21 cellular contexts compared by ENCODE assay signal in the genomic region with DNA sequence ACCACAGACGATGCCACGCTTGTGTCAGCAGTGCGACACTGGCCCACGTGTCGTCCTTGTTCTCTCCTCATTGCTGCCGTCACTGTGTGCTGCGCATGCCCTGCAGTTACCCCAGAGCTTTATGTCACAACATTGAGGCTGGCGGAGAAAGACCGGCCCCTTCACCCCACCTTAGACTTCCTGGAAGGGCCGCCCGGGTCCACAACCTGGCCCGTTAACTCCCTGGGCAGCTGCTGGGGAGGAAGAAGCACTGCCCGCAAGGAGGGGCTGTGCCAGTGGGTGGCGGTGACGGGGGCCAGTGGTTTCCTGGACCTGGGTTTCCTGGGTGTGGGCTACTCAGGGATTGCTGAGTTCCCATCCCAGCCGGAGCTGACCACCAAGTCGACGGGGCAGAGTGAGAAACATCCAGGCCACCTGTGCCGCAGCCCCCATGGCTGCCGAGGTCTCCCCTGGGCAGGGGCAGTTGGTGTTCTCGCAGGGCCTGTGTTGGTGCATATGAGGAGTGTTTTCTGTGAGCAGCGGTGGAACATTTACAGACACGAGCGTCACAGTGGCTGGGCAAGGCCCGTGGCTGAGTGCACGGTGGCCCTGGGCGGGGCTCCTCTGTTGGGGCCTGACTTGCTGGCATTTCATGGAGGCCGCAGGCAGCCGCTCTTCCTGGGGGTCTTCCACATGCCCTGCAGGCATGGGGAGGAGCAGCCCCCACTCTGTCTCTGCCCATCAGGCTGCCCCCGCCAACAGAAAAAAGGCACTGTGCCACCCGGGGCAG. TPM values are rescaled to one million over a fixed set of nuclear protein-coding genes. Genes with fewer than 3 reads are reported as not detected.
DNase-seq lines count a peak whose midpoint lies in the region; ATAC-seq and TF ChIP-seq lines count a peak whose summit lies in the region.
"Had no signal": no experiment of that assay in that cellular context is flagged by ENCODE, and none has a peak within 500 bp of the region (broad histone marks: within the 10 kb centered on the region; RNA-seq: fewer than 3 reads in every experiment).

No MANE protein-coding gene starts in this region.

- H4K20me1 ChIP-seq in BLaER1 treated with 17β-estradiol and CSF1 and Interleukin-3, amounts not matched to agents 10 nM and 100 nM: peaks cover 42 to 100% (median 100%) of the 10 kb centered on the region in 11 experiments; a peak in 21 of 22 replicates

- peak overlapping the region; percentile 29 to 70 (median 60); a peak in 21 of 22 replicates for H3K9ac ChIP-seq in BLaER1 treated with 17β-estradiol and CSF1 and Interleukin-3, amounts not matched to agents 10 nM and 100 nM
- no peak overlapping the region for H3K9ac ChIP-seq in trophoblast cell (ENCODE audit: low read length)
- H3K9ac ChIP-seq: SK-N-SH had no signal

- no peak overlapping the region for H2BK5ac ChIP-seq in trophoblast cell (ENCODE audit: low read depth, low read length, poor library complexity)

- TF ChIP-seq CTCF in kidney epithelial cell (IDR thresholded peaks at IDR 0.05; ENCODE audit: insufficient read depth, low read length, poor library complexity, severe bottlenecking) (peak; percentile 7), gastrocnemius medialis (IDR thresholded peaks at IDR 0.05 in 4 of 5, conservative IDR thresholded peaks at IDR 0.05 in 1 of 5) (no peak)

- no peak overlapping the region for H2BK120ac ChIP-seq in trophoblast cell (ENCODE audit: insufficient read depth, low read length, poor library complexity)

- ATAC-seq in HG02981 (IDR thresholded peaks at IDR 0.05; ENCODE audit: unreplicated experiment): no peak
- no peak for ATAC-seq in gastrocnemius medialis
- ATAC-seq: naive thymus-derived CD8-positive, alpha-beta T cell had no signal

- peak overlapping the region in 4 of 10 experiments; percentile 6 to 31 (median 22); a peak in 3 of 20 replicates for H3K4me3 ChIP-seq in BLaER1 treated with 17β-estradiol and CSF1 and Interleukin-3, amounts not matched to agents 10 nM and 100 nM
- H3K4me3 ChIP-seq in kidney epithelial cell (ENCODE audit: low read depth, low read length): no peak overlapping the region
- no peak overlapping the region for H3K4me3 ChIP-seq in trophoblast cell (ENCODE audit: low read depth, low read length)
- no peak overlapping the region for H3K4me3 ChIP-seq in gastrocnemius medialis
- H3K4me3 ChIP-seq: esophagus muscularis mucosa, Peyer's patch, smooth muscle cell had no signal

- no CpG with 5 or more reads among the region's 31 CpGs for WGBS in trophoblast cell (ENCODE audit: extremely low coverage, insufficient coverage, insufficient read length)

- H3K27ac ChIP-seq in BLaER1 treated with 17β-estradiol and CSF1 and Interleukin-3, amounts not matched to agents 10 nM and 100 nM: peak overlapping the region; percentile 58 to 76 (median 69)
- no peak overlapping the region for H3K27ac ChIP-seq in trophoblast cell (ENCODE audit: low read depth, low read length)
- H3K27ac ChIP-seq in gastrocnemius medialis: no peak overlapping the region
- H3K27ac ChIP-seq: esophagus muscularis mucosa, Peyer's patch had no signal

- intact Hi-C loops in gastrocnemius medialis (cut with DNase I; ENCODE audit: low total_unique reads): no loop called here

- H3K4me2 ChIP-seq in BLaER1 treated with 17β-estradiol and CSF1 and Interleukin-3, amounts not matched to agents 10 nM and 100 nM: peak overlapping the region; percentile 76 to 94 (median 80)
- H3K4me2 ChIP-seq in trophoblast cell (ENCODE audit: low read length): no peak overlapping the region
- H3K4me2 ChIP-seq: SK-N-SH, smooth muscle cell had no signal

- peaks cover 4% of the 10 kb centered on the region for H3K79me2 ChIP-seq in trophoblast cell (ENCODE audit: control insufficient read depth, insufficient read depth, low read length, poor library complexity)

- no peak overlapping the region for H3K14ac ChIP-seq in trophoblast cell (ENCODE audit: low read length)

- no peak overlapping the region for H2AFZ ChIP-seq in trophoblast cell (ENCODE audit: insufficient read depth, low read length, poor library complexity)

- H3K4me1 ChIP-seq in BLaER1 treated with 17β-estradiol and CSF1 and Interleukin-3, amounts not matched to agents 10 nM and 100 nM: peaks cover 53 to 75% (median 69%) of the 10 kb centered on the region in 10 experiments
- H3K4me1 ChIP-seq in trophoblast cell (ENCODE audit: control insufficient read depth in 1 of 2, insufficient read depth in 2 of 2, low read length in 2 of 2) (no peaks in the 10 kb centered on the region), gastrocnemius medialis (no peaks in the 10 kb centered on the region)
- H3K4me1 ChIP-seq: esophagus muscularis mucosa, Peyer's patch had no signal

- no peak overlapping the region for H3K23ac ChIP-seq in trophoblast cell (ENCODE audit: low read length)

- no peak overlapping the region for H4K8ac ChIP-seq in trophoblast cell (ENCODE audit: low read depth, low read length)

- peak; percentile 26 for DNase-seq in MV-4-11 (lab: John Stamatoyannopoulos, UW)
- DNase-seq in kidney epithelial cell (ENCODE audit: low read depth): no peak
- peak; percentile 13 to 31 for DNase-seq in trophoblast cell
- DNase-seq in stimulated activated CD4-positive, alpha-beta T cell treated with anti-CD3 and anti-CD28 coated beads, Interleukin-4, amount 100 ng/mL, for 4 hours: no peak
- DNase-seq in effector CD4-positive, alpha-beta T cell: no peak
- no peak for DNase-seq in gastrocnemius medialis
- DNase-seq: activated CD4-positive, CD25-positive, alpha-beta regulatory T cell treated with anti-CD3 and anti-CD28 coated beads, Interleukin-2, amount 50 U/mL, for 72 hours; Kasumi-1; mesenchymal stem cell; naive thymus-derived CD8-positive, alpha-beta T cell; NCI-H1092 treated with DMSO at 0.1 percent for 48 hours; NCI-H2029 treated with DMSO at 0.1 percent for 48 hours; Peyer's patch; SK-N-SH; stimulated activated CD8-positive, alpha-beta memory T cell treated with anti-CD3 and anti-CD28 coated beads, Interleukin-4, amount 100 ng/mL, for 48 hours had no signal

- H3K36me3 ChIP-seq in BLaER1 treated with 17β-estradiol and CSF1 and Interleukin-3, amounts not matched to agents 10 nM and 100 nM: peaks cover 56 to 99% (median 84%) of the 10 kb centered on the region in 11 experiments
- no peaks in the 10 kb centered on the region for H3K36me3 ChIP-seq in kidney epithelial cell (ENCODE audit: control insufficient read depth, insufficient read depth, low read length)
- peaks cover 45 to 57% of the 10 kb centered on the region in 2 experiments for H3K36me3 ChIP-seq in trophoblast cell (ENCODE audit: control insufficient read depth in 1 of 2, insufficient read depth in 2 of 2, low read length in 2 of 2)
- no peaks in the 10 kb centered on the region for H3K36me3 ChIP-seq in gastrocnemius medialis

- H3K4ac ChIP-seq in trophoblast cell (ENCODE audit: low read depth, low read length): peak overlapping the region; percentile 12

- H4K12ac ChIP-seq in trophoblast cell (ENCODE audit: low read depth, low read length): no peak overlapping the region

- peaks cover 0 to 6% (median 0%) of the 10 kb centered on the region in 11 experiments; a peak in 1 of 22 replicates for H3K9me3 ChIP-seq in BLaER1 treated with 17β-estradiol and CSF1 and Interleukin-3, amounts not matched to agents 10 nM and 100 nM (replicated peaks in 1 of 11)
- H3K9me3 ChIP-seq in trophoblast cell (ENCODE audit: insufficient read depth, low read depth, low read length): no peaks in the 10 kb centered on the region
- no peaks in the 10 kb centered on the region for H3K9me3 ChIP-seq in gastrocnemius medialis
- H3K9me3 ChIP-seq: esophagus muscularis mucosa, Peyer's patch, SK-N-SH had no signal

- no peak overlapping the region for H4K91ac ChIP-seq in trophoblast cell (ENCODE audit: low read depth, low read length)

- in situ Hi-C loops in gastrocnemius medialis (cut with MboI; ENCODE audit: low sequenced_read_pairs in 4 of 4): no loop called here

- H2BK12ac ChIP-seq in trophoblast cell (ENCODE audit: low read length): no peak overlapping the region

- H2AK5ac ChIP-seq in trophoblast cell (ENCODE audit: low read length): no peak overlapping the region

- no peaks in the 10 kb centered on the region for H3K27me3 ChIP-seq in BLaER1 treated with 17β-estradiol and CSF1 and Interleukin-3, amounts not matched to agents 10 nM and 100 nM
- no peaks in the 10 kb centered on the region for H3K27me3 ChIP-seq in kidney epithelial cell (ENCODE audit: control insufficient read depth, insufficient read depth, low read length)
- H3K27me3 ChIP-seq in trophoblast cell (ENCODE audit: insufficient read depth, low read length): no peaks in the 10 kb centered on the region
- H3K27me3 ChIP-seq in gastrocnemius medialis: no peaks in the 10 kb centered on the region
- H3K27me3 ChIP-seq: esophagus muscularis mucosa, Peyer's patch had no signal

- H3K18ac ChIP-seq in trophoblast cell (ENCODE audit: low read length): no peak overlapping the region

- H3K79me1 ChIP-seq in trophoblast cell (ENCODE audit: low read length): no peaks in the 10 kb centered on the region

- TF ChIP-seq POLR2A in gastrocnemius medialis (IDR thresholded peaks at IDR 0.05): no peak

RNA-seq across cellular contexts. Expression of a gene that starts 23.1 kb away (rescaled TPM):
- 47.7 and 54.4 TPM in 2 replicates for total RNA-seq in kidney epithelial cell
- polyA plus RNA-seq in trophoblast cell (2013): 59.9 and 61.4 TPM in 2 replicates
- 10 to 100 TPM; 14.9 to 35.4 (median 29.1) TPM for total RNA-seq in gastrocnemius medialis

RNA-seq across cellular contexts. Expression of a gene that starts 50.3 kb away (rescaled TPM):
- total RNA-seq in kidney epithelial cell (not detected in 2 replicates), gastrocnemius medialis (not detected)
- polyA plus RNA-seq in trophoblast cell (2013): not detected in 2 replicates
- total RNA-seq: Daoy; esophagus muscularis mucosa; naive thymus-derived CD8-positive, alpha-beta T cell; NCI-H460; Peyer's patch; smooth muscle cell had no signal
- polyA plus RNA-seq: naive thymus-derived CD8-positive, alpha-beta T cell; SK-N-SH; smooth muscle cell had no signal

RNA-seq across cellular contexts. Expression of a gene that starts 59.4 kb away (rescaled TPM):
- total RNA-seq in kidney epithelial cell: not detected in 2 replicates
- 0.01 and 0.03 TPM in 2 replicates for polyA plus RNA-seq in trophoblast cell (2013)
- total RNA-seq in gastrocnemius medialis: under 1 TPM in 1 of 4 donors, not detected in 3; 0.10 TPM
- total RNA-seq: Daoy; naive thymus-derived CD8-positive, alpha-beta T cell; NCI-H460; smooth muscle cell had no signal
- polyA plus RNA-seq: naive thymus-derived CD8-positive, alpha-beta T cell; smooth muscle cell had no signal

Comparison
In these comparisons a context has a peak if more than half of its experiments do, and no peak if none do; other contexts are left out.
1. H3K27ac ChIP-seq: peak in BLaER1 treated with 17β-estradiol and CSF1 and Interleukin-3, amounts not matched to agents 10 nM and 100 nM (11 of 11); none in trophoblast cell (single experiment) and gastrocnemius medialis (0 of 4).
2. DNase-seq: peak in MV-4-11 (single experiment) and trophoblast cell (2 of 2); none in kidney epithelial cell (single experiment), stimulated activated CD4-positive, alpha-beta T cell treated with anti-CD3 and anti-CD28 coated beads, Interleukin-4, amount 100 ng/mL, for 4 hours (0 of 2), effector CD4-positive, alpha-beta T cell (single experiment) and gastrocnemius medialis (0 of 2).